12 cellular contexts compared by ENCODE assay signal in genomic region chr1:62800274-62800673, GRCh38. TPM values are rescaled to one million over a fixed set of nuclear protein-coding genes. Genes with fewer than 3 reads are reported as not detected.
DNase-seq lines count a peak whose midpoint lies in the region; ATAC-seq and TF ChIP-seq lines count a peak whose summit lies in the region.
"Had no signal": no experiment of that assay in that cellular context is flagged by ENCODE, and none has a peak within 500 bp of the region (broad histone marks: within the 10 kb centered on the region; RNA-seq: fewer than 3 reads in every experiment).

No MANE protein-coding gene starts in this region.

- WGBS in sigmoid colon, 2 donors: 70 to 94% methylated on average over 3 of the region's 3 CpGs

- ATAC-seq in GM18519 (IDR thresholded peaks at IDR 0.05; ENCODE audit: low FRiP score, unreplicated experiment): peak; percentile 18
- peak; percentile 38 for ATAC-seq in GM21576 (IDR thresholded peaks at IDR 0.05; ENCODE audit: unreplicated experiment)
- ATAC-seq in HG03439 (IDR thresholded peaks at IDR 0.05; ENCODE audit: unreplicated experiment): peak; percentile 25
- ATAC-seq in HG03469 (IDR thresholded peaks at IDR 0.05; ENCODE audit: unreplicated experiment): no peak
- ATAC-seq in left colon: no peak

- H3K36me3 ChIP-seq in sigmoid colon: no peaks in the 10 kb centered on the region

- H3K4me1 ChIP-seq in sigmoid colon: peaks cover 0 to 17% (median 11%) of the 10 kb centered on the region in 4 donors

- H3K9me3 ChIP-seq in sigmoid colon: no peaks in the 10 kb centered on the region

- TF ChIP-seq CTCF in sigmoid colon (IDR thresholded peaks at IDR 0.05): no peak

- no peak overlapping the region for H3K4me3 ChIP-seq in sigmoid colon

- H3K27ac ChIP-seq in sigmoid colon: peak overlapping the region in 1 of 4 donors; percentile 18

- no peaks in the 10 kb centered on the region for H3K27me3 ChIP-seq in sigmoid colon

- no peak for TF ChIP-seq POLR2A in sigmoid colon (IDR thresholded peaks at IDR 0.05)

- intact Hi-C loops in sigmoid colon (cut with DNase I) (no loop called here), left colon (cut with DNase I, micrococcal nuclease) (no loop called here)

- TF ChIP-seq EP300 in sigmoid colon (IDR thresholded peaks at IDR 0.05): no peak

- peak; percentile 6 for DNase-seq in germinal center (ENCODE audit: low spot score)
- DNase-seq in sigmoid colon: no peak
- DNase-seq in DMS114 treated with DMSO at 0.1 percent for 48 hours (lab: John Stamatoyannopoulos, UW; ENCODE audit: unreplicated experiment): no peak
- DNase-seq in left colon: no peak
- DNase-seq: activated T-cell treated with anti-CD3 and anti-CD28 coated beads, Interleukin-2, amount 50 U/mL, for 24 hours; caudate nucleus; foreskin melanocyte; NCI-H510A had no signal

RNA-seq across cellular contexts. Expression of gene ATG4C, which starts 16.3 kb away (rescaled TPM):
- 10 to 100 TPM in 3 of 4 donors, 1 to 10 TPM in 1; 4.8 to 15.5 (median 11.8) TPM for total RNA-seq in sigmoid colon
- polyA plus RNA-seq in sigmoid colon: 1 to 10 TPM; 3.6 to 9.0 (median 5.9) TPM
- total RNA-seq in left colon: 1 to 10 TPM; 6.8 to 7.3 TPM

Comparison
In these comparisons a context has a peak if more than half of its experiments do, and no peak if none do; other contexts are left out.
1. ATAC-seq: peak in GM18519 (single experiment), GM21576 (single experiment) and HG03439 (single experiment); none in HG03469 (single experiment) and left colon (single experiment).